Comparison of ENCODE assay signal across 8 cellular contexts in the genomic region with DNA sequence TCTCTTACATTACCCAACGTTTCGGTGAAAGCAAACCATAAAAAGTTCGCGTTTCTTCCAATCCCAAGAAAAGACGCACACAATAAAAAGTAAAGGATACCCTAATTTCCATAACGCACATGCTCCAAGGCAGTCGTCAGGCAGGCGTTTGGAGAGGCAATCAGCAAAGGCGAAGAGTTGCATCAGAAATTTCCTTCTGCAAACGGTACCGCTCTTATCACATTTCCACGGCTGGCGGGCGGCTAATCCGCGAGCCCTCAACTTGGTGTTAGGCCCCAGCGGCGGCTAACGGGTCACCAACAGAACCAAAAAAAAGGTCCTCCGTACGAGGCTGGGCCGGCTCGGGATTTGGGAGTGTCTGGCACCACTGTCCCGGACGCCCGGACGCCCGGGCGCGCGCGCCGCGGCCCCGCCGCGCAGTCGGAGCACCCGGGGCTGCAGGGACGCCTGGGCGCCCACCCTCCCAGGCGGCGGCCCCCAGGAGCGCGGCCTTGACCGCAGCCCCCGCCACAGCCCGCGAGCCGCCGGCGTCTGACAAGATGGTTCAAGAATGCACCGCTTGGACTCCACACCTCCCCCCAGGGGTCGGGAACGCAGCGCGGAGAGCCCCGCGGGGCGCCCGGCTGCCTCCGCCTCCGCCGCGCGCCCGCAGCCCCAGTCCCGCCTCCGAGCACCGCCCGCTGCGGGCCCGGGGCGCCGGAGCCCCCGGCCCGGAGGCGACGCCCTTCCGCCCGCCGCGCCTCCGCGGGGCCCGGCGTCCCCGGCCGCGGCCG. TPM values are rescaled to one million over a fixed set of nuclear protein-coding genes. Genes with fewer than 3 reads are reported as not detected.
A peak's percentile ranks its signal among the peaks of the same experiment; 100 is the strongest.
DNase-seq lines count a peak whose midpoint lies in the region; ATAC-seq, FAIRE-seq and TF ChIP-seq lines count a peak whose summit lies in the region.

No MANE protein-coding gene starts in this region.

- H3K27me3 ChIP-seq in Panc1 (ENCODE audit: control insufficient read depth, insufficient read depth, low read length): peaks cover 5% of the 10 kb centered on the region; the same call in 1 of the 2 replicates
- peaks cover 1% of the 10 kb centered on the region for H3K27me3 ChIP-seq in bronchial epithelial cell (ENCODE audit: control insufficient read depth, insufficient read depth, low read length)

- DNase-seq in NCI-H1417 (lab: John Stamatoyannopoulos, UW) (peak in 2 of 3 experiments; percentile 53), NCI-H1417 treated with DMSO at 0.1 percent for 48 hours (lab: John Stamatoyannopoulos, UW) (no peak), Panc1 (ENCODE audit: low read depth, low spot score) (no peak), bronchial epithelial cell (ENCODE audit: low read depth) (peak; percentile 32), kidney (peak; percentile 78), GM10266 (ENCODE audit: extremely low spot score) (no peak)
- no peak for DNase-seq in stimulated activated naive B cell treated with anti-CD40 and anti-IgM and Interleukin-4, amounts not matched to agents 10 μg/mL and 1 μg/mL and 100 μg/mL, for 72 hours

- H3K27me3 Mint-ChIP-seq in stimulated activated naive B cell treated with anti-CD40 and anti-IgM and Interleukin-4, amounts not matched to agents 10 μg/mL and 1 μg/mL and 100 μg/mL, for 72 hours: peaks cover 54 to 67% of the 10 kb centered on the region in 2 donors

- no peak; the same call in 1 of the 2 replicates for TF ChIP-seq CTCF in Panc1 (IDR thresholded peaks at IDR 0.05)
- peak; percentile 4 for TF ChIP-seq CTCF in bronchial epithelial cell (IDR thresholded peaks at IDR 0.05; ENCODE audit: insufficient read depth, low read length, severe bottlenecking)
- TF ChIP-seq CTCF in kidney (IDR thresholded peaks at IDR 0.05; ENCODE audit: borderline replicate concordance, extremely low read depth, insufficient read depth): no peak
- TF ChIP-seq CTCF in GM10266 (IDR thresholded peaks at IDR 0.05; ENCODE audit: control insufficient read depth, insufficient read depth, low read depth, missing control alignments): no peak

- peaks cover 2 to 7% of the 10 kb centered on the region in 2 donors for H3K4me1 Mint-ChIP-seq in stimulated activated naive B cell treated with anti-CD40 and anti-IgM and Interleukin-4, amounts not matched to agents 10 μg/mL and 1 μg/mL and 100 μg/mL, for 72 hours

- no TSS peak for BruUV-seq in Panc1 (replicated peaks; lab: Mats Ljungman, UMichigan)

- H3K4me3 ChIP-seq in Panc1 (ENCODE audit: low read depth in 2 of 2, low read length in 2 of 2) (peak overlapping the region; percentile 68 to 91), bronchial epithelial cell (ENCODE audit: low read depth, low read length) (peak overlapping the region; percentile 64), kidney (ENCODE audit: low read length in 2 of 2) (peak overlapping the region; percentile 84 to 85)

- H3K9me3 ChIP-seq in Panc1 (ENCODE audit: control insufficient read depth, insufficient read depth, low read depth, low read length): no peaks in the 10 kb centered on the region; the same call in 1 of the 2 replicates
- H3K9me3 ChIP-seq in kidney (ENCODE audit: control insufficient read depth in 1 of 2, low read length in 2 of 2): peaks cover 0 to 5% of the 10 kb centered on the region in 2 donors

- POLR2A ChIA-PET in Panc1 (lab: Charles Lee): no interaction called here

- H3K36me3 Mint-ChIP-seq in stimulated activated naive B cell treated with anti-CD40 and anti-IgM and Interleukin-4, amounts not matched to agents 10 μg/mL and 1 μg/mL and 100 μg/mL, for 72 hours: peaks cover 0 to 4% of the 10 kb centered on the region in 2 donors

- FAIRE-seq in bronchial epithelial cell (lab: Jason Lieb, UNC) (no peak), kidney (lab: Jason Lieb, UNC) (no peak)

- H3K4me3 Mint-ChIP-seq in stimulated activated naive B cell treated with anti-CD40 and anti-IgM and Interleukin-4, amounts not matched to agents 10 μg/mL and 1 μg/mL and 100 μg/mL, for 72 hours: peak overlapping the region; percentile 50 to 66

- H3K27ac ChIP-seq in Panc1 (ENCODE audit: low read length) (peak overlapping the region; percentile 83), kidney (ENCODE audit: low read depth in 2 of 2, low read length in 2 of 2) (peak overlapping the region in 1 of 2 donors; percentile 52)

- no peak overlapping the region for H3K27ac Mint-ChIP-seq in stimulated activated naive B cell treated with anti-CD40 and anti-IgM and Interleukin-4, amounts not matched to agents 10 μg/mL and 1 μg/mL and 100 μg/mL, for 72 hours

- peaks cover 10 to 11% of the 10 kb centered on the region in 2 donors for H3K9me3 Mint-ChIP-seq in stimulated activated naive B cell treated with anti-CD40 and anti-IgM and Interleukin-4, amounts not matched to agents 10 μg/mL and 1 μg/mL and 100 μg/mL, for 72 hours

- H3K36me3 ChIP-seq in Panc1 (ENCODE audit: control insufficient read depth, insufficient read depth, low read length) (no peaks in the 10 kb centered on the region), bronchial epithelial cell (ENCODE audit: control insufficient read depth, insufficient read depth, low read length) (no peaks in the 10 kb centered on the region), kidney (ENCODE audit: control insufficient read depth in 1 of 2, insufficient read depth in 2 of 2, low read length in 2 of 2) (no peaks in the 10 kb centered on the region)

- H3K9ac ChIP-seq in kidney (ENCODE audit: low read length in 2 of 2): peak overlapping the region; percentile 41 to 81

- CTCF ChIA-PET in Panc1 (lab: Charles Lee): no interaction called here

- intact Hi-C loops in Panc1 (cut with micrococcal nuclease; ENCODE audit: unreplicated experiment): no loop called here
- intact Hi-C loops in kidney (cut with DNase I): no loop called here

- in situ Hi-C loops in Panc1 (cut with HindIII; ENCODE audit: low pct_unique_long_range_greater_than_20kb, low sequenced_read_pairs): no loop called here

- H3K4me1 ChIP-seq in Panc1 (ENCODE audit: control insufficient read depth, insufficient read depth, low read length): peaks cover 6% of the 10 kb centered on the region
- peaks cover 10 to 11% of the 10 kb centered on the region in 2 donors for H3K4me1 ChIP-seq in kidney (ENCODE audit: control insufficient read depth in 1 of 2, insufficient read depth in 1 of 2, low read depth in 1 of 2, low read length in 2 of 2)

- peak; percentile 76 for ATAC-seq in Panc1
- peak; percentile 10 to 17 for ATAC-seq in stimulated activated naive B cell treated with anti-CD40 and anti-IgM and Interleukin-4, amounts not matched to agents 10 μg/mL and 1 μg/mL and 100 μg/mL, for 72 hours (replicated peaks)
- ATAC-seq in HG03457 (IDR thresholded peaks at IDR 0.05; ENCODE audit: unreplicated experiment): no peak

RNA-seq across cellular contexts. Expression of a gene that starts 9.8 kb away (rescaled TPM):
- 38.3 TPM for total RNA-seq in Panc1 (2021; ENCODE audit: unreplicated experiment)
- polyA plus RNA-seq in Panc1 (2012; ENCODE audit: insufficient read length): 27.7 TPM
- 65.9 and 67.7 TPM in 2 replicates for total RNA-seq in bronchial epithelial cell
- 57.8 TPM for total RNA-seq in kidney
- polyA plus RNA-seq in kidney (ENCODE audit: insufficient read depth, low read depth, low replicate concordance): 32.3 TPM

Comparison
In these comparisons a context has a peak if more than half of its experiments do, and no peak if none do; other contexts are left out.
1. DNase-seq: peak in NCI-H1417 (2 of 3), bronchial epithelial cell (single experiment) and kidney (single experiment); none in NCI-H1417 treated with DMSO at 0.1 percent for 48 hours (single experiment), Panc1 (single experiment), stimulated activated naive B cell treated with anti-CD40 and anti-IgM and Interleukin-4, amounts not matched to agents 10 μg/mL and 1 μg/mL and 100 μg/mL, for 72 hours (single experiment) and GM10266 (single experiment).
2. Peak in every context shown above with its lines, with median percentiles within 50 percentile points of each other: H3K4me3 ChIP-seq.